ENCODE assay signal across 20 cellular contexts in genomic region chr4:20687894-20688293, GRCh38. TPM values are rescaled to one million over a fixed set of nuclear protein-coding genes. Genes with fewer than 3 reads are reported as not detected.
DNase-seq lines count a peak whose midpoint lies in the region; ATAC-seq, FAIRE-seq and TF ChIP-seq lines count a peak whose summit lies in the region.
"Had no signal": no experiment of that assay in that cellular context is flagged by ENCODE, and none has a peak within 500 bp of the region (broad histone marks: within the 10 kb centered on the region; RNA-seq: fewer than 3 reads in every experiment).

No MANE protein-coding gene starts in this region.

- peaks cover 0 to 3% of the 10 kb centered on the region in 2 experiments; a peak in 2 of 4 replicates for H3K4me1 ChIP-seq in SK-N-SH (ENCODE audit: control insufficient read depth in 1 of 2, insufficient read depth in 2 of 2, low read depth in 1 of 2, low read length in 1 of 2)
- H3K4me1 ChIP-seq in adipocyte (ENCODE audit: control insufficient read depth, insufficient read depth, low read length) = peaks cover 10% of the 10 kb centered on the region
- no peaks in the 10 kb centered on the region for H3K4me1 ChIP-seq in foreskin keratinocyte
- H3K4me1 ChIP-seq: Caco-2, suprapubic skin had no signal

- no peaks in the 10 kb centered on the region for H3K79me2 ChIP-seq in SK-N-SH (ENCODE audit: insufficient read depth)

- H3K9me3 ChIP-seq in SK-N-SH = no peaks in the 10 kb centered on the region
- no peaks in the 10 kb centered on the region for H3K9me3 ChIP-seq in adipocyte (ENCODE audit: control insufficient read depth, low read length)
- H3K9me3 ChIP-seq: Caco-2, spleen, suprapubic skin had no signal

- H3K36me3 ChIP-seq in SK-N-SH (replicated peaks in 1 of 2; ENCODE audit: control insufficient read depth in 1 of 2, insufficient read depth in 2 of 2, low read length in 1 of 2) (no peaks in the 10 kb centered on the region), adipocyte (ENCODE audit: control insufficient read depth, insufficient read depth, low read length, severe bottlenecking) (no peaks in the 10 kb centered on the region)
- H3K36me3 ChIP-seq: spleen, suprapubic skin had no signal

- no peak for TF ChIP-seq CTCF in SK-N-SH (IDR thresholded peaks at IDR 0.05)
- TF ChIP-seq CTCF in foreskin keratinocyte (conservative IDR thresholded peaks at IDR 0.05) = no peak

- H3K4me3 ChIP-seq in SK-N-SH (ENCODE audit: low read depth in 2 of 2, low read length in 1 of 2) (no peak overlapping the region), adipocyte (ENCODE audit: low read length) (no peak overlapping the region)
- H3K4me3 ChIP-seq: lung, spleen, suprapubic skin had no signal

- CTCF ChIA-PET in SK-N-SH (lab: Yijun Ruan, JAX) = interaction anchor here (0.8 to 1.9 kb wide), 4 partner anchors 11 to 382 kb away, joined by 3 to 6 read pairs (median 4); no protein-coding TSS in a partner anchor

- no peaks in the 10 kb centered on the region for H3F3A ChIP-seq in SK-N-SH (replicated peaks; ENCODE audit: insufficient read depth)

- H3K27ac ChIP-seq in SK-N-SH (ENCODE audit: low read depth in 2 of 2, low read length in 1 of 2) = no peak overlapping the region
- H3K27ac ChIP-seq in foreskin keratinocyte = no peak overlapping the region
- H3K27ac ChIP-seq: 22Rv1, spleen, suprapubic skin had no signal

- no peak for FAIRE-seq in urothelium cell line (lab: Jason Lieb, UNC)
- FAIRE-seq: HepG2 had no signal

- no peak for DNase-seq in SK-N-SH
- DNase-seq in adipocyte (ENCODE audit: low read depth) = peak; percentile 35
- DNase-seq in foreskin keratinocyte = peak; percentile 25 to 57
- DNase-seq in urothelium cell line (ENCODE audit: low spot score) = peak; percentile 6
- no peak for DNase-seq in superior temporal gyrus (ENCODE audit: extremely low spot score)
- DNase-seq: activated CD4-positive, alpha-beta T cell treated with anti-CD3 and anti-CD28 coated beads, Interleukin-2, amount 10 ng/mL, durations not matched to agents 7 days and 5 days; aorta; Caco-2; hippocampal formation; NCI-H510A treated with DMSO at 0.1 percent for 48 hours; spleen; T-helper 2 cell had no signal

- H2AFZ ChIP-seq in SK-N-SH (ENCODE audit: low read depth) = no peak overlapping the region

- H4K20me1 ChIP-seq in SK-N-SH (ENCODE audit: insufficient read depth) = no peaks in the 10 kb centered on the region

- POLR2A ChIA-PET in SK-N-SH (lab: Yijun Ruan, JAX) = no interaction called here

- peak; percentile 48 for ATAC-seq in SK-N-SH treated with all-trans-retinoic acid at 6 μM for 48 hours
- peak; percentile 77 for ATAC-seq in foreskin keratinocyte
- no peak for ATAC-seq in HG03442 (IDR thresholded peaks at IDR 0.05; ENCODE audit: unreplicated experiment)
- no peak for ATAC-seq in GM21360 (IDR thresholded peaks at IDR 0.05; ENCODE audit: unreplicated experiment)
- ATAC-seq: activated T-helper 17 cell treated with anti-CD3 and anti-CD28 coated beads, Interleukin-2, amount 50 U/mL, for 72 hours; HepG2 had no signal

- TF ChIP-seq EP300 in SK-N-SH (IDR thresholded peaks at IDR 0.05; ENCODE audit: borderline replicate concordance in 1 of 2, low read depth in 1 of 2, low read length in 1 of 2) = no peak

- H3K9ac ChIP-seq in SK-N-SH (no peak overlapping the region), adipocyte (ENCODE audit: low read length) (no peak overlapping the region)

- no peak overlapping the region for H3K4me2 ChIP-seq in SK-N-SH

- H3K9me2 ChIP-seq in SK-N-SH = no peaks in the 10 kb centered on the region

- TF ChIP-seq RAD21 in SK-N-SH (IDR thresholded peaks at IDR 0.05; ENCODE audit: low read length) = no peak

- no peaks in the 10 kb centered on the region for H3K27me3 ChIP-seq in SK-N-SH (ENCODE audit: insufficient read depth)
- no peaks in the 10 kb centered on the region for H3K27me3 ChIP-seq in adipocyte (replicated peaks; ENCODE audit: control insufficient read depth, insufficient read depth, low read length)
- peaks cover 10% of the 10 kb centered on the region for H3K27me3 ChIP-seq in foreskin keratinocyte
- H3K27me3 ChIP-seq: spleen, suprapubic skin had no signal

- 38% methylated on average over 3 of the region's 3 CpGs for WGBS in SK-N-SH (ENCODE audit: low lambda C conversion rate)

TF ChIP-seq in SK-N-SH treated with all-trans-retinoic acid at 6 μM for 48 hours, 23 proteins besides CTCF, POLR2A, EP300 and RAD21:
- TF ChIP-seq ESRRG (CRISPR knock-in tag; IDR thresholded peaks at IDR 0.05) = no peak
- TF ChIP-seq CSRNP3 (CRISPR knock-in tag; IDR thresholded peaks at IDR 0.05) = no peak
- TF ChIP-seq POU6F1 (CRISPR knock-in tag; IDR thresholded peaks at IDR 0.05; ENCODE audit: borderline replicate concordance, low read depth) = no peak

TF ChIP-seq in SK-N-SH, 30 proteins besides CTCF, POLR2A, EP300 and RAD21:
- no peak for TF ChIP-seq NRF1 (IDR thresholded peaks at IDR 0.05; ENCODE audit: low read depth, low read length)
- TF ChIP-seq ZBTB33 (IDR thresholded peaks at IDR 0.05; ENCODE audit: borderline replicate concordance, low read depth) = no peak
- no peak for TF ChIP-seq YY1 (IDR thresholded peaks at IDR 0.05; ENCODE audit: low read depth)
- TF ChIP-seq REST (IDR thresholded peaks at IDR 0.05; ENCODE audit: low read depth, low read length) = no peak
- TF ChIP-seq FOXM1 (IDR thresholded peaks at IDR 0.05; ENCODE audit: low read depth) = no peak
- TF ChIP-seq FOXJ3 (CRISPR knock-in tag; IDR thresholded peaks at IDR 0.05) = no peak
- TF ChIP-seq MEF2A (IDR thresholded peaks at IDR 0.05; ENCODE audit: borderline replicate concordance, low read depth) = no peak
- no peak for TF ChIP-seq JUND (IDR thresholded peaks at IDR 0.05)
- TF ChIP-seq NFIC (IDR thresholded peaks at IDR 0.05; ENCODE audit: borderline replicate concordance) = no peak
- TF ChIP-seq USF2 (IDR thresholded peaks at IDR 0.05; ENCODE audit: borderline replicate concordance, low read depth, low read length) = no peak

RNA-seq across cellular contexts. Expression of gene PACRGL, which starts 12.4 kb away (rescaled TPM):
- polyA plus RNA-seq in SK-N-SH (2012; rRNA removed) (11.8 and 15.0 TPM in 2 replicates), foreskin keratinocyte (9.9 and 11.6 TPM in 2 replicates)
- 14.9 and 15.3 TPM in 2 replicates for polyA plus RNA-seq in SK-N-SH (2012; cell fraction: cytosol; rRNA removed)
- 10.1 and 18.2 TPM in 2 replicates for polyA plus RNA-seq in SK-N-SH (2012; cell fraction: nucleus; rRNA removed)
- 18.2 and 19.6 TPM in 2 replicates for total RNA-seq in foreskin keratinocyte

Comparison
In these comparisons a context has a peak if more than half of its experiments do, and no peak if none do; other contexts are left out.
1. ATAC-seq: peak in SK-N-SH treated with all-trans-retinoic acid at 6 μM for 48 hours (single experiment) and foreskin keratinocyte (single experiment); none in HG03442 (single experiment) and GM21360 (single experiment).
2. DNase-seq: peak in adipocyte (single experiment), foreskin keratinocyte (2 of 2) and urothelium cell line (single experiment); none in SK-N-SH (single experiment) and superior temporal gyrus (single experiment).